Comparison of ENCODE assay signal across 16 cellular contexts in the genomic region with DNA sequence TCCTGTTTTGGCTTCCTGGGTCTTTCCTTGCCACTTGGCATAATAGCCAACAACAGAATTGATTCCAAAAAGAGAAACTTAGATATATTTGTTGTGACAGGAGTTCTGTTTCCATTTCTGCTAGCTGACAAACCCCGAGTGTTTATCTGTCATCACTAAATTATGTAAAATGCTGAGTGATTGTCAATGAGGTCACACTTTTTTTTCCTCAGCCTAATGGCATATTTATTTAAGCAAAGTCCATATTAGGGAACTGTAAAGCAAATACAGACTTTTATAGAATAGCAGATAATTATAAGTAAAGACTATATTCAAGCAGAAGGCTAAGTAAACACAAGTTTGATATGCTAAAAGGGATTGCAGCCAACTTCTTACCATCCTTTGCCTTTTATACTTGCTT.
"Had no signal": no experiment of that assay in that cellular context is flagged by ENCODE, and none has a peak within 500 bp of the region (broad histone marks: within the 10 kb centered on the region; RNA-seq: fewer than 3 reads in every experiment).

No MANE protein-coding gene starts in this region.

- H3K4me3 ChIP-seq: dorsolateral prefrontal cortex, left ventricle myocardium inferior, mucosa of descending colon, sigmoid colon had no signal

- H3K9ac ChIP-seq: parathyroid adenoma had no signal

- H3K36me3 ChIP-seq: left ventricle myocardium inferior, sigmoid colon had no signal

- H2AFZ ChIP-seq: parathyroid adenoma had no signal

- H3K27ac Mint-ChIP-seq: activated naive CD4-positive, alpha-beta T cell treated with anti-CD3 and anti-CD28 coated beads for 36 hours; activated naive CD8-positive, alpha-beta T cell treated with anti-CD3 and anti-CD28 coated beads, Interleukin-2, amount 50 U/mL, for 24 hours; activated T-helper 2 cell treated with anti-CD3 and anti-CD28 coated beads, Interferon-gamma antibody, Interleukin-2, Interleukin-4, amounts not matched to agents 10 μg/mL and 5 μg/mL and 100 μg/mL, durations not matched to agents 14 hours and 24 hours and 36 hours; naive thymus-derived CD4-positive, alpha-beta T cell; stimulated activated naive CD8-positive, alpha-beta T cell treated with anti-CD3 and anti-CD28 coated beads, Interleukin-15, amount 100 ng/mL, for 72 hours had no signal

- H3K36me3 Mint-ChIP-seq: naive thymus-derived CD4-positive, alpha-beta T cell had no signal

- H3K4me1 ChIP-seq: parathyroid adenoma, sigmoid colon had no signal

- H3K9me3 Mint-ChIP-seq: activated naive CD4-positive, alpha-beta T cell treated with anti-CD3 and anti-CD28 coated beads for 36 hours; activated naive CD8-positive, alpha-beta T cell treated with anti-CD3 and anti-CD28 coated beads, Interleukin-2, amount 50 U/mL, for 24 hours; activated T-helper 2 cell treated with anti-CD3 and anti-CD28 coated beads, Interferon-gamma antibody, Interleukin-2, Interleukin-4, amounts not matched to agents 10 μg/mL and 5 μg/mL and 100 μg/mL, durations not matched to agents 14 hours and 24 hours and 36 hours; stimulated activated naive CD8-positive, alpha-beta T cell treated with anti-CD3 and anti-CD28 coated beads, Interleukin-15, amount 100 ng/mL, for 72 hours had no signal

- ATAC-seq: activated naive CD8-positive, alpha-beta T cell treated with anti-CD3 and anti-CD28 coated beads, Interleukin-2, amount 50 U/mL, for 24 hours; esophagus mucosa; mucosa of descending colon; naive thymus-derived CD4-positive, alpha-beta T cell; stimulated activated naive CD8-positive, alpha-beta T cell treated with anti-CD3 and anti-CD28 coated beads, Interleukin-15, amount 100 ng/mL, for 72 hours had no signal

- H3K4me1 Mint-ChIP-seq: activated naive CD8-positive, alpha-beta T cell treated with anti-CD3 and anti-CD28 coated beads, Interleukin-2, amount 50 U/mL, for 24 hours; naive thymus-derived CD4-positive, alpha-beta T cell; stimulated activated naive CD8-positive, alpha-beta T cell treated with anti-CD3 and anti-CD28 coated beads, Interleukin-15, amount 100 ng/mL, for 72 hours had no signal

- H3K79me2 ChIP-seq: parathyroid adenoma had no signal

- H3K9me3 ChIP-seq: left ventricle myocardium inferior, mucosa of descending colon, sigmoid colon had no signal

- H3K27ac ChIP-seq: left ventricle myocardium inferior, parathyroid adenoma, sigmoid colon had no signal

- H3K27me3 Mint-ChIP-seq: activated naive CD8-positive, alpha-beta T cell treated with anti-CD3 and anti-CD28 coated beads, Interleukin-2, amount 50 U/mL, for 24 hours; stimulated activated naive CD8-positive, alpha-beta T cell treated with anti-CD3 and anti-CD28 coated beads, Interleukin-15, amount 100 ng/mL, for 72 hours had no signal

- H3K4me3 Mint-ChIP-seq: activated naive CD4-positive, alpha-beta T cell treated with anti-CD3 and anti-CD28 coated beads for 36 hours; activated naive CD8-positive, alpha-beta T cell treated with anti-CD3 and anti-CD28 coated beads, Interleukin-2, amount 50 U/mL, for 24 hours; naive thymus-derived CD4-positive, alpha-beta T cell; stimulated activated naive CD8-positive, alpha-beta T cell treated with anti-CD3 and anti-CD28 coated beads, Interleukin-15, amount 100 ng/mL, for 72 hours had no signal

- H3K27me3 ChIP-seq: dorsolateral prefrontal cortex, sigmoid colon had no signal

- DNase-seq: activated CD4-positive, alpha-beta T cell treated with anti-CD3 and anti-CD28 coated beads, Interleukin-2, amount 50 U/mL, for 1 hour; activated naive CD4-positive, alpha-beta T cell treated with anti-CD3 and anti-CD28 coated beads for 36 hours; activated naive CD8-positive, alpha-beta T cell treated with anti-CD3 and anti-CD28 coated beads, Interleukin-2, amount 50 U/mL, for 24 hours; aorta; dorsolateral prefrontal cortex; hippocampal formation; left ventricle myocardium inferior; mucosa of descending colon; naive thymus-derived CD4-positive, alpha-beta T cell; sigmoid colon; stimulated activated CD4-positive, alpha-beta T cell treated with anti-CD3 and anti-CD28 coated beads, Interleukin-1b, Interleukin-23, amount 100 ng/mL, for 48 hours; stimulated activated naive CD8-positive, alpha-beta T cell treated with anti-CD3 and anti-CD28 coated beads, Interleukin-15, amount 100 ng/mL, for 72 hours; T-helper 9 cell had no signal
